In genomic region chr9:37792122-37792521, GRCh38 we compare ENCODE assay signal across 35 cellular contexts.
"Had no signal": no experiment of that assay in that cellular context is flagged by ENCODE, and none has a peak within 500 bp of the region (broad histone marks: within the 10 kb centered on the region; RNA-seq: fewer than 3 reads in every experiment).

No MANE protein-coding gene starts in this region.

- H3K9ac ChIP-seq: KMS-11 had no signal

- H3K4me3 ChIP-seq: MG63 had no signal

- H3K4me2 ChIP-seq: KMS-11 had no signal

- H3K36me3 ChIP-seq: MG63 had no signal

- H3K27me3 ChIP-seq: MG63 had no signal

- H3K9me3 ChIP-seq: MG63 had no signal

- DNase-seq: Karpas-422, Kasumi-1, KG1, MG63, MM.1S, MV-4-11, NCI-H1048, NCI-H1092, NCI-H1092 treated with DMSO at 0.1 percent for 48 hours, NCI-H1105, NCI-H1105 treated with DMSO at 0.1 percent for 48 hours, NCI-H1417, NCI-H1417 treated with DMSO at 0.1 percent for 48 hours, NCI-H1436, NCI-H1436 treated with DMSO at 0.1 percent for 48 hours, NCI-H146, NCI-H1694, NCI-H1694 treated with DMSO at 0.1 percent for 48 hours, NCI-H187, NCI-H187 treated with DMSO at 0.1 percent for 48 hours, NCI-H1930, NCI-H2029, NCI-H2029 treated with DMSO at 0.1 percent for 48 hours, NCI-H2081, NCI-H2081 treated with DMSO at 0.1 percent for 48 hours, NCI-H2107, NCI-H2171, NCI-H2171 treated with DMSO at 0.1 percent for 48 hours, NCI-H2227 treated with DMSO at 0.1 percent for 48 hours, NCI-H226, NCI-H345, NCI-H446, NCI-H446 treated with DMSO at 0.1 percent for 48 hours, NCI-H510A had no signal

- H3K27ac ChIP-seq: KMS-11 had no signal
